Comparison of ENCODE assay signal across 1 cellular context in the genomic region with DNA sequence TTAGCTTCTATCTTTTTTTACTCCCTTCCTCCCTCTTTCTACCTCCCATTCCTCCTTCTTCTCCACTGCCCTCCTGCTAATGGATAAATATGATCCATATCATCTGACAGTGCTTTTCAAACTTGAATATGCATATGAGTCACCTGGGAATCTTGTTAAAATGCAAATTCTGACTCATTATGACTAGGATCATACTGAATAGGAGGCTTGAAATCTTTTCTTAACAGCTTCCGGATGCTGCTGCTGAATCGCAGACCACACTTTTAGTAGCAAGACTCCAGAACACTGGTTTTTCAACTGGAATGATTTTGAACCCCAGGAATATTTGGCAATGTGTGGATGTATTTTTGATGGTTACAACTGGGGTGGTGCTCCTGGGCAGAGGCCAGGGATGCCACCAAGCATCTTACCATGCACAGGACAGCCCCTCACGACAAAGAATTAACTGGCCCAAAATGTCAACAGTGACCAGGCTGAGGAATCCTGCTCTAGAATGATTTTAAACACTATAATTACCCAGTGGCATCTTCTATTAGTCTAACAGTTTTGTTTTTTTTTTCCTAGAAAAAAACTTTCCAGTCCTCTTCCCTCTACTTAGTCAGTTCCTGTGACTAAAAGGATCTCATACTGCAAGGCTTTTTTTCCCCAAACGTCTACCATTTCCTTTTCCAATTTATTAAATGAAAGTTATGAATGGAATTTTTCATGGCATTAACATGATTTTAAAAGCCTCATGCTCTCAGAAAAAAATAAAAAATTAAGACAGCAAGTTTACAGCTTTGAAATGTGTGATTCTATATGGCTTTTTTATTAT.
TF ChIP-seq lines count a peak whose summit lies in the region.

No MANE protein-coding gene starts in this region.

TF ChIP-seq in HepG2, 621 proteins besides CTCF, POLR2A, EP300 and RAD21:
- TF ChIP-seq PAX8 (CRISPR knock-in tag; IDR thresholded peaks at IDR 0.05; ENCODE audit: borderline replicate concordance) (no peak), TCF12 (IDR thresholded peaks at IDR 0.05) (no peak), TCF12 (CRISPR knock-in tag; IDR thresholded peaks at IDR 0.05) (no peak), ZNF136 (CRISPR knock-in tag; IDR thresholded peaks at IDR 0.05; ENCODE audit: low read depth) (no peak), ZEB1 (IDR thresholded peaks at IDR 0.05; ENCODE audit: insufficient replicate concordance, low read depth) (no peak), SRY (CRISPR knock-in tag; IDR thresholded peaks at IDR 0.05) (no peak), SPEN (CRISPR knock-in tag; IDR thresholded peaks at IDR 0.05; ENCODE audit: low read depth) (no peak)
